In genomic region chr18:46395795-46396194, GRCh38 we compare ENCODE assay signal across 25 cellular contexts.
"Had no signal": no experiment of that assay in that cellular context is flagged by ENCODE, and none has a peak within 500 bp of the region (broad histone marks: within the 10 kb centered on the region; RNA-seq: fewer than 3 reads in every experiment).

No MANE protein-coding gene starts in this region.

- H3K36me3 ChIP-seq: heart right ventricle, left ventricle myocardium inferior, ovary, right atrium auricular region, right lobe of liver, stomach, tibial artery, upper lobe of right lung had no signal

- H3K27me3 Mint-ChIP-seq: progenitor cell of endocrine pancreas had no signal

- ATAC-seq: heart right ventricle; right lobe of liver; stimulated activated naive B cell treated with anti-CD40 and anti-IgM and Interleukin-4, amounts not matched to agents 10 μg/mL and 1 μg/mL and 100 μg/mL, for 72 hours; stimulated activated naive CD8-positive, alpha-beta T cell treated with anti-CD3 and anti-CD28 coated beads, Interleukin-15, Interleukin-2, amounts not matched to agents 100 U/mL and 50 U/mL, for 24 hours; upper lobe of right lung had no signal

- H3K27me3 ChIP-seq: heart right ventricle, ovary, right atrium auricular region, right lobe of liver, stomach, testis, tibial artery, upper lobe of right lung had no signal

- H3K36me3 Mint-ChIP-seq: mesothelial cell of epicardium; naive B cell; stimulated activated naive B cell treated with anti-CD40 and anti-IgM and Interleukin-4, amounts not matched to agents 10 μg/mL and 1 μg/mL and 100 μg/mL, for 72 hours had no signal

- H3K9me3 ChIP-seq: heart right ventricle, left ventricle myocardium inferior, ovary, right atrium auricular region, right lobe of liver, stomach, testis, tibial artery, upper lobe of right lung had no signal

- H3K4me2 ChIP-seq: smooth muscle cell had no signal

- H3K4me1 ChIP-seq: right lobe of liver, stomach, testis, tibial artery, upper lobe of right lung had no signal

- DNase-seq: heart right ventricle; hippocampal formation; islet precursor cell; left ventricle myocardium inferior; mesendoderm; naive B cell; ovary; right lobe of liver; stimulated activated CD4-positive, alpha-beta T cell treated with anti-CD3 and anti-CD28 coated beads, Interleukin-1b, Interleukin-23, amount 100 ng/mL, for 48 hours; stimulated activated CD4-positive, alpha-beta T cell treated with anti-CD3 and anti-CD28 coated beads, Interleukin-2, amount 100 ng/mL, for 48 hours; stimulated activated CD4-positive, alpha-beta T cell treated with anti-CD3 and anti-CD28 coated beads, Interleukin-4, amount 100 ng/mL, for 4 hours; stimulated activated CD8-positive, alpha-beta memory T cell treated with anti-CD3 and anti-CD28 coated beads, Interleukin-4, amount 100 ng/mL, for 48 hours; stimulated activated naive B cell treated with anti-CD40 and anti-IgM and Interleukin-4, amounts not matched to agents 10 μg/mL and 1 μg/mL and 100 μg/mL, for 72 hours; stimulated activated naive CD8-positive, alpha-beta T cell treated with anti-CD3 and anti-CD28 coated beads, Interleukin-15, Interleukin-2, amounts not matched to agents 100 U/mL and 50 U/mL, for 24 hours; stomach; testis; tibial artery; trophoblast cell; upper lobe of right lung had no signal

- H3K4me3 ChIP-seq: heart right ventricle, left ventricle myocardium inferior, lung, ovary, right atrium auricular region, right lobe of liver, smooth muscle cell, stomach, testis, tibial artery, upper lobe of right lung had no signal

- H3K9me3 Mint-ChIP-seq: mesothelial cell of epicardium; nephron; stimulated activated naive B cell treated with anti-CD40 and anti-IgM and Interleukin-4, amounts not matched to agents 10 μg/mL and 1 μg/mL and 100 μg/mL, for 72 hours had no signal

- H3K27ac Mint-ChIP-seq: mesothelial cell of epicardium; naive B cell; nephron; progenitor cell of endocrine pancreas; stimulated activated naive B cell treated with anti-CD40 and anti-IgM and Interleukin-4, amounts not matched to agents 10 μg/mL and 1 μg/mL and 100 μg/mL, for 72 hours had no signal

- H3K4me3 Mint-ChIP-seq: mesothelial cell of epicardium; naive B cell; nephron; stimulated activated naive B cell treated with anti-CD40 and anti-IgM and Interleukin-4, amounts not matched to agents 10 μg/mL and 1 μg/mL and 100 μg/mL, for 72 hours had no signal

- H3K27ac ChIP-seq: heart right ventricle, left ventricle myocardium inferior, ovary, right atrium auricular region, right lobe of liver, stomach, testis, tibial artery, upper lobe of right lung had no signal

- H3K4me1 Mint-ChIP-seq: mesothelial cell of epicardium had no signal
